In the genomic region with DNA sequence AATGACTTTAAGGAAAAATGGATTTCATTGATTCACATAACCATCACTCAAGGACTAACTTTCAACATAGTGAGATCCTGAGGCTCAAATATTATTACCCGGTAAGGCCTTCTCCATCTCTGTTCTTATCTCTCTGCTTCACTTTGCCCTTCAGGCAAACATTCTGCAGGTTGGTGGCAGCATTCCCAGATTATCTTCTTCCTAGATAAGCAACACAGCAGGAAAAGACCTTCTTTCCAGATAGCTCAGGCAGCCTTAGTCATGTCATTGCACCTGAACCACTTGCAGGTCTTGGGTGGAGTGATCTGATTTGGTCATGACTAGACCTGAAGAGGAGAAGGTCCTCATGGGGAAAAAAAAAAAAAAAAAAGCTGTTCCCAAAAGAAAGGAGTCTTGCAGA, we compare ENCODE assay signal across 24 cellular contexts.
"Had no signal": no experiment of that assay in that cellular context is flagged by ENCODE, and none has a peak within 500 bp of the region (broad histone marks: within the 10 kb centered on the region; RNA-seq: fewer than 3 reads in every experiment).

No MANE protein-coding gene starts in this region.

- DNase-seq: activated B cell treated with CpG ODN at 0.5 μM for 24 hours; activated CD4-positive, alpha-beta T cell treated with anti-CD3 and anti-CD28 coated beads for 4 hours; activated CD8-positive, alpha-beta T cell treated with anti-CD3 and anti-CD28 coated beads for 36 hours; activated naive CD4-positive, alpha-beta T cell treated with Interleukin-2 at 50 U/mL for 16 hours; activated naive CD8-positive, alpha-beta T cell treated with anti-CD3 and anti-CD28 coated beads, Interleukin-2, amount 50 U/mL, for 24 hours; activated T-cell treated with anti-CD3 and anti-CD28 coated beads, Interleukin-2, amount 50 U/mL, for 24 hours; aorta; brain microvascular endothelial cell; central memory CD4-positive, alpha-beta T cell; dorsolateral prefrontal cortex; foreskin fibroblast; hypothalamus; nucleus accumbens; posterior cingulate gyrus; stimulated activated naive CD8-positive, alpha-beta T cell treated with anti-CD3 and anti-CD28 coated beads, Interleukin-15, Interleukin-2, amounts not matched to agents 100 U/mL and 50 U/mL, for 24 hours; substantia nigra; tibial artery had no signal

- H3K4me3 Mint-ChIP-seq: activated B cell treated with CpG ODN at 0.5 μM for 24 hours; activated CD8-positive, alpha-beta T cell treated with anti-CD3 and anti-CD28 coated beads for 36 hours; activated naive CD8-positive, alpha-beta T cell treated with anti-CD3 and anti-CD28 coated beads, Interleukin-2, amount 50 U/mL, for 24 hours; activated T-cell treated with anti-CD3 and anti-CD28 coated beads, Interleukin-2, amount 50 U/mL, for 24 hours; T-helper 2 cell treated with Interferon-gamma antibody and Interleukin-4, amounts not matched to agents 5 μg/mL and 100 μg/mL, for 36 hours had no signal

- H3K9me3 ChIP-seq: tibial artery, vagina had no signal

- H3K27ac Mint-ChIP-seq: activated B cell treated with CpG ODN at 0.5 μM for 24 hours; activated CD8-positive, alpha-beta T cell treated with anti-CD3 and anti-CD28 coated beads for 36 hours; activated naive CD8-positive, alpha-beta T cell treated with anti-CD3 and anti-CD28 coated beads, Interleukin-2, amount 50 U/mL, for 24 hours; activated T-cell treated with anti-CD3 and anti-CD28 coated beads, Interleukin-2, amount 50 U/mL, for 24 hours; activated T-helper 2 cell treated with anti-CD3 and anti-CD28 coated beads, Interferon-gamma antibody, Interleukin-2, Interleukin-4, amounts not matched to agents 10 μg/mL and 5 μg/mL and 100 μg/mL, durations not matched to agents 14 hours and 24 hours and 36 hours; nephron; T-helper 2 cell treated with Interferon-gamma antibody and Interleukin-4, amounts not matched to agents 5 μg/mL and 100 μg/mL, for 36 hours had no signal

- FAIRE-seq: colon, TTC549 had no signal

- H3K27ac ChIP-seq: brain microvascular endothelial cell, dorsolateral prefrontal cortex, epithelial cell of prostate, tibial artery, vagina had no signal

- H3K4me3 ChIP-seq: dorsolateral prefrontal cortex, tibial artery, vagina had no signal

- H3K27me3 Mint-ChIP-seq: activated B cell treated with CpG ODN at 0.5 μM for 24 hours; activated CD8-positive, alpha-beta T cell treated with anti-CD3 and anti-CD28 coated beads for 36 hours; activated naive CD8-positive, alpha-beta T cell treated with anti-CD3 and anti-CD28 coated beads, Interleukin-2, amount 50 U/mL, for 24 hours; activated T-cell treated with anti-CD3 and anti-CD28 coated beads, Interleukin-2, amount 50 U/mL, for 24 hours had no signal

- H3K9me3 Mint-ChIP-seq: activated B cell treated with CpG ODN at 0.5 μM for 24 hours; activated CD8-positive, alpha-beta T cell treated with anti-CD3 and anti-CD28 coated beads for 36 hours; activated naive CD8-positive, alpha-beta T cell treated with anti-CD3 and anti-CD28 coated beads, Interleukin-2, amount 50 U/mL, for 24 hours; activated T-cell treated with anti-CD3 and anti-CD28 coated beads, Interleukin-2, amount 50 U/mL, for 24 hours; activated T-helper 2 cell treated with anti-CD3 and anti-CD28 coated beads, Interferon-gamma antibody, Interleukin-2, Interleukin-4, amounts not matched to agents 10 μg/mL and 5 μg/mL and 100 μg/mL, durations not matched to agents 14 hours and 24 hours and 36 hours; nephron; T-helper 2 cell treated with Interferon-gamma antibody and Interleukin-4, amounts not matched to agents 5 μg/mL and 100 μg/mL, for 36 hours had no signal

- ATAC-seq: activated CD8-positive, alpha-beta T cell treated with anti-CD3 and anti-CD28 coated beads for 36 hours; activated naive CD8-positive, alpha-beta T cell treated with anti-CD3 and anti-CD28 coated beads, Interleukin-2, amount 50 U/mL, for 24 hours; stimulated activated naive CD8-positive, alpha-beta T cell treated with anti-CD3 and anti-CD28 coated beads, Interleukin-15, Interleukin-2, amounts not matched to agents 100 U/mL and 50 U/mL, for 24 hours had no signal

- H3K4me1 ChIP-seq: tibial artery, vagina had no signal

- H3K27me3 ChIP-seq: brain microvascular endothelial cell, tibial artery, vagina had no signal

- H3K36me3 ChIP-seq: brain microvascular endothelial cell, tibial artery, vagina had no signal
